In the genomic region with DNA sequence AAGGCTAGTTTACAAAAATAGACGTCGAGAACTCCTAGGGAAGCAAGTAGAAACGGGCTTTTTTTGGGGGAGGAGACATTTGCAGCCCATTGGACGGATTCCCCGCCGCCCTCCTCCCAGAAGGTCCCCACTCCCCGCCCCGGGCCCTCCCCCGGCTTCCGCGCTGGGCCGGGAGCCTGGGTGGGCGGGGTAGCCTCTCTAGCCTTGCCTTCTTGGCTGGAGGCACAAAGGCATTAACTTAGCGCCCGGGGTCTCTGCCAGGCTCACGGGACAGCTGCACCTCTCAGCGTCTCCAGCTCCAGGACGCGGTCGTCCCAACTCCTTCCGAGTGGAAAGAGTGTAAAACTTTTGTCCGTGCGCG, we compare ENCODE assay signal across 1 cellular context.
TF ChIP-seq lines count a peak whose summit lies in the region.

A gene with protein sequence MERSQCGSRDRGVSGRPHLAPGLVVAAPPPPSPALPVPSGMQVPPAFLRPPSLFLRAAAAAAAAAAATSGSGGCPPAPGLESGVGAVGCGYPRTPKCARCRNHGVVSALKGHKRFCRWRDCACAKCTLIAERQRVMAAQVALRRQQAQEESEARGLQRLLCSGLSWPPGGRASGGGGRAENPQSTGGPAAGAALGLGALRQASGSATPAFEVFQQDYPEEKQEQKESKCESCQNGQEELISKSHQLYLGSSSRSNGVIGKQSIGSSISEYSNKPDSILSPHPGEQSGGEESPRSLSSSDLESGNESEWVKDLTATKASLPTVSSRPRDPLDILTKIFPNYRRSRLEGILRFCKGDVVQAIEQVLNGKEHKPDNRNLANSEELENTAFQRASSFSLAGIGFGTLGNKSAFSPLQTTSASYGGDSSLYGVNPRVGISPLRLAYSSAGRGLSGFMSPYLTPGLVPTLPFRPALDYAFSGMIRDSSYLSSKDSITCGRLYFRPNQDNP (plus strand): TSS at position 236 of the 361 bp plus-strand sequence. CDS start 242 bp downstream, outside the sequence.

TF ChIP-seq in IMR-90, 13 proteins besides CTCF, POLR2A, EP300 and RAD21 (continued from another document):
- TF ChIP-seq, protein P1, sequence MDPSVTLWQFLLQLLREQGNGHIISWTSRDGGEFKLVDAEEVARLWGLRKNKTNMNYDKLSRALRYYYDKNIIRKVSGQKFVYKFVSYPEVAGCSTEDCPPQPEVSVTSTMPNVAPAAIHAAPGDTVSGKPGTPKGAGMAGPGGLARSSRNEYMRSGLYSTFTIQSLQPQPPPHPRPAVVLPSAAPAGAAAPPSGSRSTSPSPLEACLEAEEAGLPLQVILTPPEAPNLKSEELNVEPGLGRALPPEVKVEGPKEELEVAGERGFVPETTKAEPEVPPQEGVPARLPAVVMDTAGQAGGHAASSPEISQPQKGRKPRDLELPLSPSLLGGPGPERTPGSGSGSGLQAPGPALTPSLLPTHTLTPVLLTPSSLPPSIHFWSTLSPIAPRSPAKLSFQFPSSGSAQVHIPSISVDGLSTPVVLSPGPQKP (IDR thresholded peaks at IDR 0.05; ENCODE audit: borderline replicate concordance, low read depth, low read length), result no peak
